Comparison of ENCODE assay signal across 9 cellular contexts in genomic region chr5:80193421-80193820, GRCh38.
DNase-seq lines count a peak whose midpoint lies in the region; ATAC-seq and TF ChIP-seq lines count a peak whose summit lies in the region.
"Had no signal": no experiment of that assay in that cellular context is flagged by ENCODE, and none has a peak within 500 bp of the region (broad histone marks: within the 10 kb centered on the region; RNA-seq: fewer than 3 reads in every experiment).

No MANE protein-coding gene starts in this region.

- peaks cover 23% of the 10 kb centered on the region; the same call in 1 of the 2 replicates for H3K36me3 ChIP-seq in Loucy (ENCODE audit: insufficient read depth, low read length)

- H2AFZ ChIP-seq in Loucy (ENCODE audit: low read length), result no peak overlapping the region

- in situ Hi-C loops in astrocyte of the cerebellum (cut with HindIII; ENCODE audit: low sequenced_read_pairs), result no loop called here

- ATAC-seq in GM18873 (IDR thresholded peaks at IDR 0.05; ENCODE audit: low FRiP score, unreplicated experiment), result no peak

- peaks cover 63% of the 10 kb centered on the region for H3K4me1 Mint-ChIP-seq in mesothelial cell of epicardium

- no peaks in the 10 kb centered on the region for H3K27me3 ChIP-seq in Loucy (ENCODE audit: insufficient read depth, low read length, poor library complexity, severe bottlenecking)

- no peak overlapping the region for H3K4me3 Mint-ChIP-seq in mesothelial cell of epicardium
- H3K4me3 Mint-ChIP-seq: activated B cell treated with CpG ODN at 0.5 μM for 24 hours had no signal

- H3F3A ChIP-seq in Loucy (ENCODE audit: low read depth), result peaks cover 13% of the 10 kb centered on the region

- no peaks in the 10 kb centered on the region for H3K9me2 ChIP-seq in Loucy (replicated peaks; ENCODE audit: low read depth, low read length)

- peak overlapping the region; percentile 93 for H3K27ac Mint-ChIP-seq in mesothelial cell of epicardium
- H3K27ac Mint-ChIP-seq: activated B cell treated with CpG ODN at 0.5 μM for 24 hours had no signal

- peak overlapping the region; percentile 70 for H3K9ac ChIP-seq in Loucy (ENCODE audit: low read depth, low read length, poor library complexity, severe bottlenecking)

- no peaks in the 10 kb centered on the region for H3K9me3 Mint-ChIP-seq in mesothelial cell of epicardium
- H3K9me3 Mint-ChIP-seq: activated B cell treated with CpG ODN at 0.5 μM for 24 hours had no signal

- H3K4me3 ChIP-seq in Loucy (ENCODE audit: low read length, poor library complexity, severe bottlenecking) (no peak overlapping the region), astrocyte of the cerebellum (ENCODE audit: low read depth, low read length) (no peak overlapping the region)

- H3K36me3 Mint-ChIP-seq in mesothelial cell of epicardium, result peaks cover 11% of the 10 kb centered on the region

- no peaks in the 10 kb centered on the region for H3K27me3 Mint-ChIP-seq in mesothelial cell of epicardium (ENCODE audit: low read depth)
- H3K27me3 Mint-ChIP-seq: activated B cell treated with CpG ODN at 0.5 μM for 24 hours had no signal

- peak overlapping the region; percentile 59 for H3K4me2 ChIP-seq in Loucy (ENCODE audit: low read depth, low read length, poor library complexity, severe bottlenecking)

- CTCF ChIA-PET in HEK293T (lab: Yijun Ruan, JAX), result no interaction called here

- TF ChIP-seq CTCF in Loucy (conservative IDR thresholded peaks at IDR 0.05; ENCODE audit: low read length) (no peak), astrocyte of the cerebellum (IDR thresholded peaks at IDR 0.05; ENCODE audit: low read depth, low read length, missing control alignments) (no peak), mesothelial cell of epicardium (IDR thresholded peaks at IDR 0.05; ENCODE audit: unreplicated experiment) (no peak)

- peak; percentile 24 for DNase-seq in Ammon's horn (ENCODE audit: low spot score)
- peak; percentile 47 for DNase-seq in astrocyte of the cerebellum (ENCODE audit: low read depth)
- no peak for DNase-seq in mesothelial cell of epicardium (ENCODE audit: low spot score in 2 of 2, unreplicated experiment in 2 of 2)
- DNase-seq in HEK293T (ENCODE audit: extremely low spot score), result no peak
- no peak for DNase-seq in HuH-7.5 (ENCODE audit: low spot score)
- no peak for DNase-seq in activated gamma-delta T cell (lab: John Stamatoyannopoulos, UW)
- DNase-seq: activated B cell treated with CpG ODN at 0.5 μM for 24 hours had no signal

- H3K4me1 ChIP-seq in Loucy (ENCODE audit: insufficient read depth, low read length, poor library complexity, severe bottlenecking), result peaks cover 69% of the 10 kb centered on the region

- POLR2A ChIA-PET in HEK293T (lab: Yijun Ruan, JAX), result interaction anchor here (2.0 kb wide), 1 partner anchor 62 kb away, joined by 10 read pairs; the partner anchor contains the start of gene SERINC5

- peaks cover 91% of the 10 kb centered on the region for H3K79me2 ChIP-seq in Loucy (ENCODE audit: insufficient read depth, low read length)

- H3K9me3 ChIP-seq in Loucy (ENCODE audit: insufficient read depth, low read depth, low read length), result no peaks in the 10 kb centered on the region

- H4K20me1 ChIP-seq in Loucy (ENCODE audit: insufficient read depth, low read length, poor library complexity, severe bottlenecking), result no peaks in the 10 kb centered on the region

TF ChIP-seq in HEK293T, 16 proteins besides CTCF, POLR2A, EP300 and RAD21:
- TF ChIP-seq L3MBTL2 (conservative IDR thresholded peaks at IDR 0.05) (no peak), BHLHE40 (IDR thresholded peaks at IDR 0.05; ENCODE audit: borderline replicate concordance) (no peak), ZNF384 (IDR thresholded peaks at IDR 0.05) (no peak), PKNOX1 (IDR thresholded peaks at IDR 0.05) (no peak), ARNT (IDR thresholded peaks at IDR 0.05) (no peak), LEF1 (IDR thresholded peaks at IDR 0.05; ENCODE audit: borderline replicate concordance) (no peak), FOXM1 (IDR thresholded peaks at IDR 0.05; ENCODE audit: borderline replicate concordance) (no peak), TARDBP (IDR thresholded peaks at IDR 0.05) (no peak), HDGF (IDR thresholded peaks at IDR 0.05; ENCODE audit: borderline replicate concordance) (no peak), SP1 (IDR thresholded peaks at IDR 0.05) (no peak), FOXK2 (IDR thresholded peaks at IDR 0.05) (no peak), FOXA1 (IDR thresholded peaks at IDR 0.05) (no peak), ELF4 (IDR thresholded peaks at IDR 0.05) (no peak), CTBP1 (IDR thresholded peaks at IDR 0.05; ENCODE audit: borderline replicate concordance) (no peak), NFRKB (IDR thresholded peaks at IDR 0.05) (no peak), SUZ12 (IDR thresholded peaks at IDR 0.05) (no peak)

Comparison
In these comparisons a context has a peak if more than half of its experiments do, and no peak if none do; other contexts are left out.
1. DNase-seq: peak in Ammon's horn (single experiment) and astrocyte of the cerebellum (single experiment); none in mesothelial cell of epicardium (0 of 2), HEK293T (single experiment), HuH-7.5 (single experiment) and activated gamma-delta T cell (single experiment).